ENCODE assay signal across 9 cellular contexts in genomic region chr1:90707363-90707710, GRCh38. TPM values are rescaled to one million over a fixed set of nuclear protein-coding genes. Genes with fewer than 3 reads are reported as not detected.
DNase-seq lines count a peak whose midpoint lies in the region; ATAC-seq and TF ChIP-seq lines count a peak whose summit lies in the region.
"Had no signal": no experiment of that assay in that cellular context is flagged by ENCODE, and none has a peak within 500 bp of the region (broad histone marks: within the 10 kb centered on the region; RNA-seq: fewer than 3 reads in every experiment).

No MANE protein-coding gene starts in this region.

- H3K36me3 ChIP-seq in NT2/D1 (ENCODE audit: insufficient read depth, insufficient read length, low read length) = no peaks in the 10 kb centered on the region

- ATAC-seq in esophagus mucosa (peak; percentile 63), omental fat pad (ENCODE audit: low FRiP score) (peak; percentile 69)

- no peaks in the 10 kb centered on the region for H3K9me3 ChIP-seq in NT2/D1 (ENCODE audit: insufficient read depth, low read length)

- no peak overlapping the region for H3K9ac ChIP-seq in NT2/D1 (ENCODE audit: insufficient read length, low read depth)

- H3K4me3 ChIP-seq in NT2/D1 (ENCODE audit: insufficient read length, low read depth) = peak overlapping the region; percentile 46

- peaks cover 88% of the 10 kb centered on the region for H3K27me3 ChIP-seq in NT2/D1 (ENCODE audit: insufficient read depth, insufficient read length)

- no peak for TF ChIP-seq CTCF in omental fat pad (IDR thresholded peaks at IDR 0.05)

- H3K4me1 ChIP-seq in NT2/D1 (ENCODE audit: insufficient read depth, insufficient read length) = no peaks in the 10 kb centered on the region

- DNase-seq in G401 (ENCODE audit: low spot score) (peak; percentile 64), NT2/D1 (ENCODE audit: low read depth, low spot score) (peak; percentile 81), omental fat pad (ENCODE audit: low spot score) (no peak), NCI-H2171 (lab: John Stamatoyannopoulos, UW) (no peak), NCI-H69 (lab: John Stamatoyannopoulos, UW) (no peak)
- no peak for DNase-seq in effector CD4-positive, alpha-beta T cell
- no peak for DNase-seq in stimulated activated naive CD4-positive, alpha-beta T cell treated with Interleukin-2 at 50 U/mL for 16 hours (lab: John Stamatoyannopoulos, UW)
- DNase-seq: midbrain had no signal

- in situ Hi-C loops in G401 (cut with HindIII; ENCODE audit: low sequenced_read_pairs) = no loop called here

RNA-seq across cellular contexts. Expression of gene BARHL2, which starts 9.8 kb away (rescaled TPM):
- total RNA-seq in G401 (2014; rRNA removed; shearing (Covaris generic)) = 0.06 and 0.07 TPM in 2 replicates
- total RNA-seq in esophagus mucosa = not detected
- total RNA-seq in omental fat pad = not detected

Comparison
In these comparisons a context has a peak if more than half of its experiments do, and no peak if none do; other contexts are left out.
1. DNase-seq: peak in G401 (single experiment) and NT2/D1 (single experiment); none in omental fat pad (single experiment), effector CD4-positive, alpha-beta T cell (single experiment), stimulated activated naive CD4-positive, alpha-beta T cell treated with Interleukin-2 at 50 U/mL for 16 hours (single experiment), NCI-H2171 (single experiment) and NCI-H69 (single experiment).